ENCODE assay signal across 8 cellular contexts in the genomic region with DNA sequence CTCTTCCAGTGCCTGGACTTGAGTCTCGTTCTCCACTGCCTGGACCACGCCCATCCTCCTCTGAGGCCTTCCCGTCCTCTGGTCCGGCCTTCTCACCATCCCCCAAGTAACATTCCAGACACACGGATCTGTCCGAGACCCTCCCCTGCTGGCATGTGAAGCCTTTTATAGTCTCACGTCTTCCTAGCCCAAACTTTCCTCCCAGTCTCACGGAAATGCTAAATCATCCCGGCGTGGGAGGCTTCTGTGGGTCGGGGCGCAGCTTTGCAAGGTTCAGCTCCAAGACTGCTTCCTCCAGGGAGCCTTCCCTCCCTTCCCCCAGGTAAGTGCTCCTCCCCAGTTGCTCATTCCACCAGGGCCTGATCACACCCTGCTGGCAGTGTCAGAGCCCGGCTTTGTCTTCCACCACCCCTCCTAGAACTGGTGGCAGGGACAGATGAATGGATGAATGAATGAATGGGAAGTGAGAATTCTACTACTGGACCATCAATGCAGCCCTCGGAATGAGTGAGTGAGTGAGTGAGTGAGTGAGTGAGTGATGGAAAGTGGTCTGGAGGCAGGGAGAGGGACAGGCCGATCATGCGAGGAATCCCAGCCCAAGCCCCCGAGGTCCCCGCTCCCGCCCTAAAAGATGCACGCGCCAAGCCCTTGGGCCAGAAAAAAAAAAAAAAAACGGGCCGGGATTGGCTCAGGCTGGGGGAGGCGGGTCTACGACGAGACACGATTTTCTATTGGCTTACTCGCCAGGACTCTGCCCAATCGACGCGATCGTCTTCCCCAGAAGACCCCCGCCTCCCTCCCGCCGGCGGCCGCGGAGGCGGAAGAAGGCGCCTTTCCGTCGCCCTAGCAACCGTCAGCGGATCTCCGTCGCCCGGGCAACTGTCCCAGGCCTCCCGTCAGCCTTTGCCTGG. TPM values are rescaled to one million over a fixed set of nuclear protein-coding genes. Genes with fewer than 3 reads are reported as not detected.
DNase-seq lines count a peak whose midpoint lies in the region; ATAC-seq, FAIRE-seq and TF ChIP-seq lines count a peak whose summit lies in the region.

No MANE protein-coding gene starts in this region.

- no peak overlapping the region for H3K27ac Mint-ChIP-seq in activated CD4-positive, alpha-beta memory T cell treated with anti-CD3 and anti-CD28 coated beads, Interleukin-2, amount 10 ng/mL, durations not matched to agents 7 days and 5 days

- POLR2A ChIA-PET in activated CD4-positive, alpha-beta memory T cell treated with anti-CD3 and anti-CD28 coated beads, Interleukin-2, amount 10 ng/mL, durations not matched to agents 7 days and 5 days (lab: Charles Lee): no interaction called here
- POLR2A ChIA-PET in HepG2 (lab: Yijun Ruan, JAX): no interaction called here

- peak overlapping the region; percentile 70 for H3K4me3 Mint-ChIP-seq in activated CD4-positive, alpha-beta memory T cell treated with anti-CD3 and anti-CD28 coated beads, Interleukin-2, amount 10 ng/mL, durations not matched to agents 7 days and 5 days

- intact Hi-C loops in HepG2 (cut with micrococcal nuclease; ENCODE audit: unreplicated experiment): no loop called here

- TF ChIP-seq RAD21 in HepG2 (CRISPR knock-in tag; IDR thresholded peaks at IDR 0.05): no peak

- H3K27me3 ChIP-seq in duodenal mucosa (ENCODE audit: control insufficient read depth in 1 of 2, insufficient read depth in 2 of 2, low read length in 2 of 2) (peaks cover 8 to 11% of the 10 kb centered on the region in 2 donors), HepG2 (ENCODE audit: control insufficient read depth in 1 of 2, insufficient read depth in 2 of 2, low read length in 2 of 2) (peaks cover 1 to 7% of the 10 kb centered on the region in 2 experiments; a peak in 2 of 5 replicates)

- CTCF ChIA-PET in activated CD4-positive, alpha-beta memory T cell treated with anti-CD3 and anti-CD28 coated beads, Interleukin-2, amount 10 ng/mL, durations not matched to agents 7 days and 5 days (lab: Charles Lee): no interaction called here
- CTCF ChIA-PET in HepG2 (lab: Yijun Ruan, JAX; ENCODE audit: low intra/inter-chr PET ratio, low total read pairs): no interaction called here

- peak overlapping the region; percentile 51; the same call in 1 of the 2 replicates for H3K4me2 ChIP-seq in HepG2 (ENCODE audit: low read depth, low read length)

- 11% methylated on average over 35 of the region's 48 CpGs for WGBS in HepG2 (ENCODE audit: low lambda C conversion rate)

- H3K9ac ChIP-seq in duodenal mucosa (ENCODE audit: low read depth in 1 of 2, low read length in 2 of 2) (peak overlapping the region in 1 of 2 donors; percentile 12), HepG2 (ENCODE audit: insufficient read depth, low read depth, low read length) (no peak overlapping the region)

- H3K27me3 Mint-ChIP-seq in activated CD4-positive, alpha-beta memory T cell treated with anti-CD3 and anti-CD28 coated beads, Interleukin-2, amount 10 ng/mL, durations not matched to agents 7 days and 5 days: peaks cover 18% of the 10 kb centered on the region

- no peaks in the 10 kb centered on the region for H3K36me3 Mint-ChIP-seq in activated CD4-positive, alpha-beta memory T cell treated with anti-CD3 and anti-CD28 coated beads, Interleukin-2, amount 10 ng/mL, durations not matched to agents 7 days and 5 days (ENCODE audit: low read depth)

- no peaks in the 10 kb centered on the region for H4K20me1 ChIP-seq in HepG2 (ENCODE audit: insufficient read depth, low read length)

- no peak overlapping the region for H3K27ac ChIP-seq in duodenal mucosa (ENCODE audit: low read depth, low read length)
- H3K27ac ChIP-seq in HepG2 (ENCODE audit: extremely low read length, insufficient read depth, low read length): no peak overlapping the region

- TF ChIP-seq POLR2A in HepG2 (IDR thresholded peaks at IDR 0.05; ENCODE audit: insufficient read depth in 1 of 2, low read depth in 2 of 2, low read length in 2 of 2): no peak

- no peak overlapping the region for H2AFZ ChIP-seq in HepG2 (ENCODE audit: low read length)

- peaks cover 9 to 12% of the 10 kb centered on the region in 2 donors for H3K4me1 ChIP-seq in duodenal mucosa (ENCODE audit: control insufficient read depth in 1 of 2, insufficient read depth in 2 of 2, low read length in 2 of 2)
- peaks cover 6% of the 10 kb centered on the region for H3K4me1 ChIP-seq in HepG2 (ENCODE audit: insufficient read depth, low read length)

- H3K79me2 ChIP-seq in HepG2 (ENCODE audit: insufficient read depth, low read length): no peaks in the 10 kb centered on the region

- no peak for TF ChIP-seq CTCF in HepG2 (CRISPR knock-in tag; IDR thresholded peaks at IDR 0.05)

- ATAC-seq in GM18873 (IDR thresholded peaks at IDR 0.05; ENCODE audit: low FRiP score, unreplicated experiment) (peak; percentile 64), HG03521 (IDR thresholded peaks at IDR 0.05; ENCODE audit: unreplicated experiment) (peak; percentile 89), HepG2 (peak; percentile 90)

- H3K4me1 Mint-ChIP-seq in activated CD4-positive, alpha-beta memory T cell treated with anti-CD3 and anti-CD28 coated beads, Interleukin-2, amount 10 ng/mL, durations not matched to agents 7 days and 5 days: peaks cover 16% of the 10 kb centered on the region

- in situ Hi-C loops in HepG2 (cut with HindIII; ENCODE audit: extremely low pct_ligation_motif_present, low pct_unique_long_range_greater_than_20kb): no loop called here

- H3K9me3 ChIP-seq in duodenal mucosa (ENCODE audit: control insufficient read depth in 1 of 2, low read length in 2 of 2) (no peaks in the 10 kb centered on the region), HepG2 (ENCODE audit: low read length) (no peaks in the 10 kb centered on the region)

- peak; percentile 85 for DNase-seq in A172 (ENCODE audit: low spot score)
- DNase-seq in NCI-H748 (lab: John Stamatoyannopoulos, UW; ENCODE audit: unreplicated experiment): peak; percentile 96
- peak; percentile 81 for DNase-seq in activated CD4-positive, alpha-beta memory T cell treated with anti-CD3 and anti-CD28 coated beads, Interleukin-2, amount 10 ng/mL, durations not matched to agents 7 days and 5 days
- peak; percentile 66 for DNase-seq in HepG2 (ENCODE audit: low spot score)
- DNase-seq in stimulated activated CD4-positive, alpha-beta T cell treated with anti-CD3 and anti-CD28 coated beads, Interleukin-2, amount 100 ng/mL, for 48 hours: peak; percentile 63 to 69

- no peaks in the 10 kb centered on the region for H3K9me3 Mint-ChIP-seq in activated CD4-positive, alpha-beta memory T cell treated with anti-CD3 and anti-CD28 coated beads, Interleukin-2, amount 10 ng/mL, durations not matched to agents 7 days and 5 days

- FAIRE-seq in HepG2 (lab: Jason Lieb, UNC): peak; percentile 23

- TF ChIP-seq EP300 in HepG2 (IDR thresholded peaks at IDR 0.05; ENCODE audit: low read depth in 2 of 2, low read length in 2 of 2) (no peak), HepG2 (CRISPR knock-in tag; IDR thresholded peaks at IDR 0.05; ENCODE audit: borderline replicate concordance) (no peak)

- no TSS peak for BruUV-seq in HepG2 (replicated peaks; lab: Mats Ljungman, UMichigan)

- H3K4me3 ChIP-seq in duodenal mucosa (ENCODE audit: low read depth in 1 of 2, low read length in 2 of 2) (peak overlapping the region; percentile 60 to 71), HepG2 (replicated peaks in 1 of 3; ENCODE audit: insufficient read depth in 1 of 3, low read depth in 2 of 3, low read length in 3 of 3) (peak overlapping the region in 1 of 3 experiments; percentile 60; a peak in 1 of 6 replicates)

- no peaks in the 10 kb centered on the region for H3K36me3 ChIP-seq in duodenal mucosa (ENCODE audit: control insufficient read depth in 1 of 2, insufficient read depth in 2 of 2, low read length in 2 of 2)
- H3K36me3 ChIP-seq in HepG2 (replicated peaks in 1 of 2; ENCODE audit: control insufficient read depth in 1 of 2, insufficient read depth in 2 of 2, low read length in 2 of 2): no peaks in the 10 kb centered on the region

RNA-seq across cellular contexts. Expression of gene EPHX3, which starts 9.3 kb away (rescaled TPM):
- total RNA-seq in A172 (2014; rRNA removed; shearing (Covaris generic)): not detected in 2 replicates
- total RNA-seq in activated CD4-positive, alpha-beta memory T cell treated with anti-CD3 and anti-CD28 coated beads, Interleukin-2, amount 10 ng/mL, durations not matched to agents 7 days and 5 days: under 1 TPM in 1 of 2 experiments, not detected in 1; 0.20 TPM
- 0.07 TPM in 1 of 2 replicates, not detected in the other for total RNA-seq in HepG2 (2016; rRNA removed; fragmentation: Illumina TruSeq; extraction: Trizol)
- total RNA-seq in HepG2 (2016; cell fraction: cytosol; rRNA removed; fragmentation: Illumina TruSeq; extraction: Trizol; ENCODE audit: low read depth): not detected in 2 replicates
- total RNA-seq in HepG2 (2016; cell fraction: insoluble cytoplasmic fraction; rRNA removed; fragmentation: Illumina TruSeq; extraction: Trizol): 0.06 TPM in 1 of 2 replicates, not detected in the other
- total RNA-seq in HepG2 (2016; cell fraction: membrane; rRNA removed; fragmentation: Illumina TruSeq; extraction: Trizol): not detected in 2 replicates
- not detected in 2 replicates for total RNA-seq in HepG2 (2016; cell fraction: nucleus; rRNA removed; fragmentation: Illumina TruSeq; extraction: Trizol)
- polyA plus RNA-seq in HepG2 (2011; rRNA removed): 0.15 and 0.17 TPM in 2 replicates
- polyA plus RNA-seq in HepG2 (2011; cell fraction: cytosol; rRNA removed): 0.04 and 0.05 TPM in 2 replicates
- 0.78 and 0.82 TPM in 2 replicates for polyA plus RNA-seq in HepG2 (2011; cell fraction: nucleus; rRNA removed)
- polyA plus RNA-seq in HepG2 (2012): 0.07 TPM in 1 of 2 replicates, not detected in the other
- not detected in 2 replicates for polyA plus RNA-seq in HepG2 (2016; cell fraction: cytosol; fragmentation: Illumina TruSeq; extraction: Trizol; ENCODE audit: low read depth)
- not detected in 2 replicates for polyA plus RNA-seq in HepG2 (2016; cell fraction: insoluble cytoplasmic fraction; fragmentation: Illumina TruSeq; extraction: Trizol; ENCODE audit: low read depth)
- polyA plus RNA-seq in HepG2 (2016; cell fraction: membrane; fragmentation: Illumina TruSeq; extraction: Trizol; ENCODE audit: low read depth): 0.10 TPM in 1 of 2 replicates, not detected in the other
- polyA plus RNA-seq in HepG2 (2016; cell fraction: nucleus; fragmentation: Illumina TruSeq; extraction: Trizol; ENCODE audit: insufficient read depth, low read depth): not detected in 2 replicates
- polyA minus RNA-seq in HepG2 (2011; rRNA and poly(A)+ RNA removed; ENCODE audit: low replicate concordance): 0.76 and 0.96 TPM in 2 replicates
- polyA minus RNA-seq in HepG2 (2011; cell fraction: cytosol; rRNA and poly(A)+ RNA removed): not detected in 2 replicates
- polyA minus RNA-seq in HepG2 (2011; cell fraction: nucleus; rRNA and poly(A)+ RNA removed): 0.99 and 1.2 TPM in 2 replicates

RNA-seq across cellular contexts. Expression of gene NOTCH3, which starts 22.2 kb away (rescaled TPM):
- 16.1 and 18.6 TPM in 2 replicates for total RNA-seq in A172 (2014; rRNA removed; shearing (Covaris generic))
- not detected for total RNA-seq in activated CD4-positive, alpha-beta memory T cell treated with anti-CD3 and anti-CD28 coated beads, Interleukin-2, amount 10 ng/mL, durations not matched to agents 7 days and 5 days
- 0.09 TPM in 1 of 2 replicates, not detected in the other for total RNA-seq in HepG2 (2016; rRNA removed; fragmentation: Illumina TruSeq; extraction: Trizol)
- under 0.01 TPM in 1 of 2 replicates, not detected in the other for total RNA-seq in HepG2 (2016; cell fraction: cytosol; rRNA removed; fragmentation: Illumina TruSeq; extraction: Trizol; ENCODE audit: low read depth)
- total RNA-seq in HepG2 (2016; cell fraction: insoluble cytoplasmic fraction; rRNA removed; fragmentation: Illumina TruSeq; extraction: Trizol): 0.09 TPM in 1 of 2 replicates, not detected in the other
- total RNA-seq in HepG2 (2016; cell fraction: membrane; rRNA removed; fragmentation: Illumina TruSeq; extraction: Trizol): 0.03 TPM in 2 replicates
- 0.44 and 0.93 TPM in 2 replicates for total RNA-seq in HepG2 (2016; cell fraction: nucleus; rRNA removed; fragmentation: Illumina TruSeq; extraction: Trizol)
- polyA plus RNA-seq in HepG2 (2011; rRNA removed): 0.28 and 0.43 TPM in 2 replicates
- 0.09 and 0.27 TPM in 2 replicates for polyA plus RNA-seq in HepG2 (2011; cell fraction: cytosol; rRNA removed)
- polyA plus RNA-seq in HepG2 (2011; cell fraction: nucleus; rRNA removed): 1.4 and 2.1 TPM in 2 replicates
- 0.20 and 0.63 TPM in 2 replicates for polyA plus RNA-seq in HepG2 (2012)
- polyA plus RNA-seq in HepG2 (2016; cell fraction: cytosol; fragmentation: Illumina TruSeq; extraction: Trizol; ENCODE audit: low read depth): 0.01 and 0.02 TPM in 2 replicates
- polyA plus RNA-seq in HepG2 (2016; cell fraction: insoluble cytoplasmic fraction; fragmentation: Illumina TruSeq; extraction: Trizol; ENCODE audit: low read depth): 0.04 TPM in 1 of 2 replicates, not detected in the other
- polyA plus RNA-seq in HepG2 (2016; cell fraction: membrane; fragmentation: Illumina TruSeq; extraction: Trizol; ENCODE audit: low read depth): 0.01 and 0.05 TPM in 2 replicates
- polyA plus RNA-seq in HepG2 (2016; cell fraction: nucleus; fragmentation: Illumina TruSeq; extraction: Trizol; ENCODE audit: insufficient read depth, low read depth): 0.29 and 0.71 TPM in 2 replicates
- polyA minus RNA-seq in HepG2 (2011; rRNA and poly(A)+ RNA removed; ENCODE audit: low replicate concordance): 0.54 and 1.5 TPM in 2 replicates
- 0.70 and 0.79 TPM in 2 replicates for polyA minus RNA-seq in HepG2 (2011; cell fraction: cytosol; rRNA and poly(A)+ RNA removed)
- 0.50 and 1.9 TPM in 2 replicates for polyA minus RNA-seq in HepG2 (2011; cell fraction: nucleus; rRNA and poly(A)+ RNA removed)
